Comparison of ENCODE assay signal across 8 cellular contexts in genomic region chr19:34963531-34964406, GRCh38. TPM values are rescaled to one million over a fixed set of nuclear protein-coding genes. Genes with fewer than 3 reads are reported as not detected.
DNase-seq lines count a peak whose midpoint lies in the region; ATAC-seq, FAIRE-seq and TF ChIP-seq lines count a peak whose summit lies in the region.

Gene ZNF792, minus strand, starts transcription at chr19:34964229. Its CDS starts 567 bp downstream, at chr19:34963662.

- no peaks in the 10 kb centered on the region for H4K20me1 ChIP-seq in OCI-LY1 (ENCODE audit: insufficient read depth, low read length)

- no peaks in the 10 kb centered on the region for H3K79me2 ChIP-seq in OCI-LY1 (ENCODE audit: insufficient read depth, low read length)

- peak within 1 kb of the TSS; percentile 91 for H3K4me3 Mint-ChIP-seq in activated T-helper 1 cell treated with anti-CD3 and anti-CD28 coated beads, Interleukin-12 subunit alpha, Interleukin-12 subunit beta, Interleukin-2, Interleukin-4 antibody, amounts not matched to agents 30 ng/mL and 10 ng/mL and 1 ng/mL, durations not matched to agents 14 hours and 24 hours and 36 hours
- peak within 1 kb of the TSS; percentile 98 for H3K4me3 Mint-ChIP-seq in natural killer cell

- TF ChIP-seq CTCF in A549 (IDR thresholded peaks at IDR 0.05) (no peak), OCI-LY1 (IDR thresholded peaks at IDR 0.05; ENCODE audit: low read length) (no peak), fibroblast of pulmonary artery (IDR thresholded peaks at IDR 0.05; ENCODE audit: low read length, missing control alignments) (no peak), natural killer cell (IDR thresholded peaks at IDR 0.05) (no peak)

- H3K27me3 Mint-ChIP-seq in activated T-helper 1 cell treated with anti-CD3 and anti-CD28 coated beads, Interleukin-12 subunit alpha, Interleukin-12 subunit beta, Interleukin-2, Interleukin-4 antibody, amounts not matched to agents 30 ng/mL and 10 ng/mL and 1 ng/mL, durations not matched to agents 14 hours and 24 hours and 36 hours (ENCODE audit: insufficient read depth) = peaks cover 3% of the 10 kb centered on the region
- H3K27me3 Mint-ChIP-seq in natural killer cell (ENCODE audit: low read depth in 2 of 2) = no peaks in the 10 kb centered on the region

- no peak within 1 kb of the TSS for H2AFZ ChIP-seq in OCI-LY1 (ENCODE audit: low read length)

- ATAC-seq in A549 (peak; percentile 90 to 95), GM18505 (IDR thresholded peaks at IDR 0.05; ENCODE audit: unreplicated experiment) (peak; percentile 68), HG03432 (IDR thresholded peaks at IDR 0.05; ENCODE audit: unreplicated experiment) (peak; percentile 77), natural killer cell (peak; percentile 69 to 80 (median 77))

- no peak for TF ChIP-seq EP300 in A549 (IDR thresholded peaks at IDR 0.05)

- CTCF ChIA-PET in A549 (lab: Yijun Ruan, JAX) = interaction anchor here (0.6 to 61.4 kb wide), 7 partner anchors 9 to 425 kb away, joined by 3 to 1860 read pairs (median 5); partner anchors contain the start of genes GRAMD1A and SCN1B

- peak within 1 kb of the TSS; percentile 94 for H3K4me2 ChIP-seq in A549
- peak within 1 kb of the TSS; percentile 90 for H3K4me2 ChIP-seq in OCI-LY1 (ENCODE audit: low read length)

- peak within 1 kb of the TSS; percentile 72 for H3K9ac ChIP-seq in OCI-LY1 (ENCODE audit: low read length)

- POLR2A ChIA-PET in A549 (lab: Yijun Ruan, JAX) = no interaction called here

- no peak for TF ChIP-seq RAD21 in A549 (conservative IDR thresholded peaks at IDR 0.05 in 1 of 2, IDR thresholded peaks at IDR 0.05 in 1 of 2)

- peaks cover 11% of the 10 kb centered on the region; the same call in 1 of the 2 replicates for H3K27me3 ChIP-seq in OCI-LY1 (ENCODE audit: insufficient read depth, low read length)

- no peaks in the 10 kb centered on the region for H3K9me2 ChIP-seq in OCI-LY1 (ENCODE audit: low read depth, low read length)

- peak within 1 kb of the TSS; percentile 86 to 90 for H3K27ac ChIP-seq in A549
- H3K27ac ChIP-seq in OCI-LY1 (ENCODE audit: low read depth, low read length, poor library complexity, severe bottlenecking) = no peak within 1 kb of the TSS
- H3K27ac ChIP-seq in substantia nigra (ENCODE audit: low read depth, low read length, poor library complexity, severe bottlenecking) = peak within 1 kb of the TSS; percentile 16

- intact Hi-C loops in activated T-helper 1 cell treated with anti-CD3 and anti-CD28 coated beads, Interleukin-12 subunit alpha, Interleukin-12 subunit beta, Interleukin-2, Interleukin-4 antibody, amounts not matched to agents 30 ng/mL and 10 ng/mL and 1 ng/mL, durations not matched to agents 14 hours and 24 hours and 36 hours (cut with micrococcal nuclease) = loop anchor here (5.0 kb wide), 2 partner anchors 39 to 191 kb away; partner anchors contain the start of genes GRAMD1A and ZNF599
- intact Hi-C loops in natural killer cell (cut with micrococcal nuclease) = no loop called here

- H3K4me3 ChIP-seq in A549 (peak within 1 kb of the TSS; percentile 87), OCI-LY1 (ENCODE audit: low read depth, low read length, poor library complexity, severe bottlenecking) (peak within 1 kb of the TSS; percentile 80), fibroblast of pulmonary artery (replicated peaks; ENCODE audit: low read depth, low read length) (peak within 1 kb of the TSS; percentile 88)

- peak within 1 kb of the TSS; percentile 83 for H3K27ac Mint-ChIP-seq in activated T-helper 1 cell treated with anti-CD3 and anti-CD28 coated beads, Interleukin-12 subunit alpha, Interleukin-12 subunit beta, Interleukin-2, Interleukin-4 antibody, amounts not matched to agents 30 ng/mL and 10 ng/mL and 1 ng/mL, durations not matched to agents 14 hours and 24 hours and 36 hours
- H3K27ac Mint-ChIP-seq in natural killer cell = peak within 1 kb of the TSS; percentile 83 to 94

- H3K36me3 ChIP-seq in OCI-LY1 (ENCODE audit: insufficient read depth, low read length) = peaks cover 25% of the 10 kb centered on the region

- H3K9me3 ChIP-seq in A549 = peaks cover 42% of the 10 kb centered on the region
- peaks cover 22% of the 10 kb centered on the region for H3K9me3 ChIP-seq in OCI-LY1 (ENCODE audit: low read length)

- H3K4me1 Mint-ChIP-seq in activated T-helper 1 cell treated with anti-CD3 and anti-CD28 coated beads, Interleukin-12 subunit alpha, Interleukin-12 subunit beta, Interleukin-2, Interleukin-4 antibody, amounts not matched to agents 30 ng/mL and 10 ng/mL and 1 ng/mL, durations not matched to agents 14 hours and 24 hours and 36 hours (ENCODE audit: low read depth) = peaks cover 22% of the 10 kb centered on the region
- H3K4me1 Mint-ChIP-seq in natural killer cell = peaks cover 18 to 37% of the 10 kb centered on the region in 2 donors

- peaks cover 63% of the 10 kb centered on the region for H3K9me3 Mint-ChIP-seq in activated T-helper 1 cell treated with anti-CD3 and anti-CD28 coated beads, Interleukin-12 subunit alpha, Interleukin-12 subunit beta, Interleukin-2, Interleukin-4 antibody, amounts not matched to agents 30 ng/mL and 10 ng/mL and 1 ng/mL, durations not matched to agents 14 hours and 24 hours and 36 hours
- peaks cover 13 to 30% of the 10 kb centered on the region in 2 donors for H3K9me3 Mint-ChIP-seq in natural killer cell

- no peaks in the 10 kb centered on the region for H3F3A ChIP-seq in OCI-LY1 (ENCODE audit: insufficient read depth, low read length)

- H3K4me1 ChIP-seq in A549 = peaks cover 11% of the 10 kb centered on the region; the same call in 1 of the 3 replicates
- H3K4me1 ChIP-seq in OCI-LY1 (ENCODE audit: insufficient read depth, low read length, severe bottlenecking) = peaks cover 17% of the 10 kb centered on the region

- H3K36me3 Mint-ChIP-seq in activated T-helper 1 cell treated with anti-CD3 and anti-CD28 coated beads, Interleukin-12 subunit alpha, Interleukin-12 subunit beta, Interleukin-2, Interleukin-4 antibody, amounts not matched to agents 30 ng/mL and 10 ng/mL and 1 ng/mL, durations not matched to agents 14 hours and 24 hours and 36 hours (ENCODE audit: low read depth) = peaks cover 44% of the 10 kb centered on the region
- H3K36me3 Mint-ChIP-seq in natural killer cell = peaks cover 41% of the 10 kb centered on the region

- TF ChIP-seq POLR2A in A549 (IDR thresholded peaks at IDR 0.05; ENCODE audit: low read length) (peak; percentile 77), GM18505 (IDR thresholded peaks at IDR 0.05; ENCODE audit: borderline replicate concordance, extremely low read depth, insufficient read depth, insufficient read length) (peak; percentile 52)

- 26% methylated on average over 61 of the region's 80 CpGs for WGBS in A549 (ENCODE audit: missing lambda C conversion rate)

- DNase-seq in A549 (ENCODE audit: low read depth in 1 of 2, low spot score in 1 of 2) (peak; percentile 59 to 94), fibroblast of pulmonary artery (ENCODE audit: low read depth) (peak; percentile 62), natural killer cell (peak; percentile 40), substantia nigra (lab: John Stamatoyannopoulos, UW) (peak in 38 of 49 donors; percentile 6 to 90 (median 33))
- peak; percentile 37 for DNase-seq in activated T-helper 1 cell treated with anti-CD3 and anti-CD28 coated beads, Interleukin-12 subunit alpha, Interleukin-12 subunit beta, Interleukin-2, Interleukin-4 antibody, amounts not matched to agents 30 ng/mL and 10 ng/mL and 1 ng/mL, durations not matched to agents 14 hours and 24 hours and 36 hours (ENCODE audit: low spot score)

- no peak for FAIRE-seq in A549 (lab: Jason Lieb, UNC)

TF ChIP-seq in A549, 52 proteins besides CTCF, POLR2A, EP300 and RAD21:
- TF ChIP-seq MAX (IDR thresholded peaks at IDR 0.05) (peak; percentile 85), ZFP36 (IDR thresholded peaks at IDR 0.05; ENCODE audit: borderline replicate concordance, partially characterized antibody) (no peak), JUN (IDR thresholded peaks at IDR 0.05) (peak in 1 of 2 experiments; percentile 46; a peak in 2 of 5 replicates), E2F6 (IDR thresholded peaks at IDR 0.05; ENCODE audit: borderline replicate concordance, low read depth) (peak; percentile 92), TFCP2L1 (CRISPR knock-in tag; IDR thresholded peaks at IDR 0.05) (0 out of 2 replicates have a peak, but pooled peaks have one; percentile 48), SMC3 (IDR thresholded peaks at IDR 0.05) (peak; percentile 30; the same call in 1 of the 3 replicates), SREBF2 (IDR thresholded peaks at IDR 0.05) (no peak), PHF8 (IDR thresholded peaks at IDR 0.05; ENCODE audit: borderline replicate concordance, low read depth) (peak; percentile 91)

RNA-seq across cellular contexts. Expression of gene ZNF792, which starts in this region (rescaled TPM):
- 3.7 and 5.0 TPM in 2 replicates for polyA plus RNA-seq in A549 (2011; rRNA removed)
- polyA plus RNA-seq in A549 (2012; cell fraction: cytosol; rRNA removed) = 1.2 and 1.4 TPM in 2 replicates
- 1.2 and 1.7 TPM in 2 replicates for polyA plus RNA-seq in A549 (2012; cell fraction: nucleus; rRNA removed)
- 1.9 to 2.2 TPM (median 2.0 TPM) in 3 replicates for polyA plus RNA-seq in A549 (2017; fragmentation: RNase III; extraction: RNeasy Plus Mini Kit Qiagen cat#74134 plus additional on column Dnase treatment)
- polyA minus RNA-seq in A549 (2011; rRNA and poly(A)+ RNA removed) = 11.1 and 15.0 TPM in 2 replicates
- 6.5 and 6.8 TPM in 2 replicates for total RNA-seq in activated T-helper 1 cell treated with anti-CD3 and anti-CD28 coated beads, Interleukin-12 subunit alpha, Interleukin-12 subunit beta, Interleukin-2, Interleukin-4 antibody, amounts not matched to agents 30 ng/mL and 10 ng/mL and 1 ng/mL, durations not matched to agents 14 hours and 24 hours and 36 hours
- total RNA-seq in natural killer cell = 10 to 100 TPM; 11.9 to 19.6 (median 16.2) TPM
